ENCODE assay signal across 18 cellular contexts in genomic region chr16:79417465-79418093, GRCh38.
DNase-seq lines count a peak whose midpoint lies in the region; ATAC-seq and TF ChIP-seq lines count a peak whose summit lies in the region.
"Had no signal": no experiment of that assay in that cellular context is flagged by ENCODE, and none has a peak within 500 bp of the region (broad histone marks: within the 10 kb centered on the region; RNA-seq: fewer than 3 reads in every experiment).

No MANE protein-coding gene starts in this region.

- 78 to 81% methylated on average over 12 to 15 of the region's 21 CpGs for WGBS in mesodermal cell (ENCODE audit: insufficient coverage in 2 of 2), 2 experiments

- H3K27me3 ChIP-seq in left ventricle myocardium inferior (ENCODE audit: low read depth) (peaks cover 20% of the 10 kb centered on the region), subcutaneous abdominal adipose tissue (ENCODE audit: control insufficient read depth in 5 of 5, insufficient read depth in 4 of 5, low read length in 5 of 5) (no peaks in the 10 kb centered on the region), colonic mucosa (no peaks in the 10 kb centered on the region)

- no peaks in the 10 kb centered on the region for H3K36me3 Mint-ChIP-seq in endothelial cell (ENCODE audit: low read depth, unreplicated experiment)
- H3K36me3 Mint-ChIP-seq: CD8-positive, alpha-beta T cell had no signal

- H3K9ac ChIP-seq in subcutaneous abdominal adipose tissue (ENCODE audit: low read length in 5 of 5), result no peak overlapping the region
- no peak overlapping the region for H3K9ac ChIP-seq in colonic mucosa (ENCODE audit: low read depth in 2 of 2, low read length in 2 of 2)

- intact Hi-C loops in Right ventricle myocardium superior (cut with DNase I) (no loop called here), left ventricle myocardium inferior (cut with micrococcal nuclease) (no loop called here), colonic mucosa (cut with DNase I) (no loop called here)

- H3K27ac Mint-ChIP-seq in endothelial cell (ENCODE audit: unreplicated experiment), result peak overlapping the region; percentile 57
- H3K27ac Mint-ChIP-seq: B cell; CD8-positive, alpha-beta T cell had no signal

- no peak overlapping the region for H3K4me3 Mint-ChIP-seq in endothelial cell (ENCODE audit: unreplicated experiment)
- H3K4me3 Mint-ChIP-seq: B cell had no signal

- H3K4me3 ChIP-seq in left ventricle myocardium inferior (no peak overlapping the region), mesodermal cell (ENCODE audit: extremely low read depth, insufficient read depth, low read length, poor library complexity, severe bottlenecking) (no peak overlapping the region), subcutaneous abdominal adipose tissue (ENCODE audit: low read depth in 1 of 5, low read length in 5 of 5) (peak overlapping the region in 3 of 5 donors; percentile 4 to 44 (median 11)), colonic mucosa (no peak overlapping the region)

- H3K4me1 ChIP-seq in left ventricle myocardium inferior (no peaks in the 10 kb centered on the region), mesodermal cell (ENCODE audit: control insufficient read depth, insufficient read depth, low read length, poor library complexity, severe bottlenecking) (peaks cover 5% of the 10 kb centered on the region), subcutaneous abdominal adipose tissue (ENCODE audit: control insufficient read depth in 5 of 5, insufficient read depth in 5 of 5, low read length in 5 of 5) (peaks cover 0 to 31% (median 8%) of the 10 kb centered on the region in 5 donors), colonic mucosa (no peaks in the 10 kb centered on the region)

- peaks cover 50% of the 10 kb centered on the region for H3K4me1 Mint-ChIP-seq in endothelial cell (ENCODE audit: unreplicated experiment)

- H3K36me3 ChIP-seq in left ventricle myocardium inferior (no peaks in the 10 kb centered on the region), mesodermal cell (ENCODE audit: control insufficient read depth, insufficient read depth, low read length) (no peaks in the 10 kb centered on the region), subcutaneous abdominal adipose tissue (ENCODE audit: control insufficient read depth in 5 of 5, insufficient read depth in 5 of 5, low read length in 5 of 5) (no peaks in the 10 kb centered on the region), colonic mucosa (no peaks in the 10 kb centered on the region)

- ATAC-seq in Right ventricle myocardium superior (ENCODE audit: poor library complexity), result peak; percentile 38
- ATAC-seq: CD8-positive, alpha-beta T cell had no signal

- H3K27ac ChIP-seq in left ventricle myocardium inferior (replicated peaks), result no peak overlapping the region
- peak overlapping the region; percentile 29 for H3K27ac ChIP-seq in mesodermal cell (ENCODE audit: low read depth, low read length, severe bottlenecking)
- H3K27ac ChIP-seq in subcutaneous abdominal adipose tissue (ENCODE audit: low read depth, low read length), result no peak overlapping the region
- no peak overlapping the region for H3K27ac ChIP-seq in colonic mucosa
- H3K27ac ChIP-seq: 22Rv1 had no signal

- H3K27me3 Mint-ChIP-seq in endothelial cell (ENCODE audit: unreplicated experiment), result peaks cover 2% of the 10 kb centered on the region

- H3K9me3 ChIP-seq in left ventricle myocardium inferior (replicated peaks) (no peaks in the 10 kb centered on the region), mesodermal cell (ENCODE audit: control insufficient read depth, low read length) (no peaks in the 10 kb centered on the region), subcutaneous abdominal adipose tissue (ENCODE audit: control insufficient read depth in 5 of 5, low read length in 5 of 5) (no peaks in the 10 kb centered on the region), colonic mucosa (no peaks in the 10 kb centered on the region)

- H3K9me3 Mint-ChIP-seq in endothelial cell (ENCODE audit: unreplicated experiment), result no peaks in the 10 kb centered on the region
- H3K9me3 Mint-ChIP-seq: CD8-positive, alpha-beta T cell had no signal

- no peak for DNase-seq in Right ventricle myocardium superior
- no peak for DNase-seq in left ventricle myocardium inferior
- DNase-seq in endothelial cell (ENCODE audit: low spot score), result no peak
- DNase-seq in activated CD4-positive, alpha-beta T cell treated with anti-CD3 and anti-CD28 coated beads for 4 hours, result no peak
- DNase-seq in colonic mucosa, result no peak
- no peak for DNase-seq in NCI-H2196 treated with DMSO at 0.1 percent for 48 hours (lab: John Stamatoyannopoulos, UW; ENCODE audit: unreplicated experiment)
- DNase-seq: CD8-positive, alpha-beta T cell; DMS79; HCEC 1CT; NCI-H187 treated with DMSO at 0.1 percent for 48 hours; NCI-H446; NCI-H69; OCI-M1; RPMI8226 had no signal

- no peak for TF ChIP-seq CTCF in left ventricle myocardium inferior (IDR thresholded peaks at IDR 0.05; ENCODE audit: borderline replicate concordance)
- TF ChIP-seq CTCF in endothelial cell (IDR thresholded peaks at IDR 0.05; ENCODE audit: unreplicated experiment), result no peak
- no peak for TF ChIP-seq CTCF in colonic mucosa (IDR thresholded peaks at IDR 0.05)

Comparison
In these comparisons a context has a peak if more than half of its experiments do, and no peak if none do; other contexts are left out.
1. H3K4me3 ChIP-seq: peak in subcutaneous abdominal adipose tissue (3 of 5); none in left ventricle myocardium inferior (single experiment), mesodermal cell (single experiment) and colonic mucosa (single experiment).